ENCODE assay signal across 18 cellular contexts in genomic region chr12:68623984-68624383, GRCh38. TPM values are rescaled to one million over a fixed set of nuclear protein-coding genes. Genes with fewer than 3 reads are reported as not detected.
DNase-seq lines count a peak whose midpoint lies in the region; ATAC-seq, FAIRE-seq and TF ChIP-seq lines count a peak whose summit lies in the region.
"Had no signal": no experiment of that assay in that cellular context is flagged by ENCODE, and none has a peak within 500 bp of the region (broad histone marks: within the 10 kb centered on the region; RNA-seq: fewer than 3 reads in every experiment).

No MANE protein-coding gene starts in this region.

- no peaks in the 10 kb centered on the region for H3F3A ChIP-seq in PC-3 (ENCODE audit: low read length, unreplicated experiment)

- H3K4me3 Mint-ChIP-seq in effector memory CD8-positive, alpha-beta T cell, result peak overlapping the region; percentile 71 to 73
- H3K4me3 Mint-ChIP-seq in progenitor cell of endocrine pancreas (ENCODE audit: low read depth), result no peak overlapping the region
- H3K4me3 Mint-ChIP-seq: activated naive CD8-positive, alpha-beta T cell treated with anti-CD3 and anti-CD28 coated beads, Interleukin-2, amount 10 ng/mL, durations not matched to agents 7 days and 5 days had no signal

- H3K27ac ChIP-seq in PC-3 (ENCODE audit: low read length), result no peak overlapping the region
- H3K27ac ChIP-seq: Peyer's patch had no signal

- peaks cover 61 to 85% of the 10 kb centered on the region in 2 donors for H3K4me1 Mint-ChIP-seq in effector memory CD8-positive, alpha-beta T cell (ENCODE audit: low read depth in 2 of 2)
- peaks cover 19% of the 10 kb centered on the region for H3K4me1 Mint-ChIP-seq in progenitor cell of endocrine pancreas (ENCODE audit: low read depth)

- peaks cover 100% of the 10 kb centered on the region for H3K79me2 ChIP-seq in PC-3 (ENCODE audit: low read length)

- no peaks in the 10 kb centered on the region for H3K27me3 ChIP-seq in PC-3 (ENCODE audit: low read length)
- H3K27me3 ChIP-seq: Peyer's patch, spleen had no signal

- POLR2A ChIA-PET in PC-3 (lab: Charles Lee; ENCODE audit: unreplicated experiment), result no interaction called here

- H3K9me3 Mint-ChIP-seq in effector memory CD8-positive, alpha-beta T cell, result peaks cover 0 to 2% of the 10 kb centered on the region in 2 donors
- H3K9me3 Mint-ChIP-seq in progenitor cell of endocrine pancreas (ENCODE audit: low read depth), result peaks cover 13% of the 10 kb centered on the region

- no peak overlapping the region for H3K9ac ChIP-seq in PC-3 (ENCODE audit: low read length)

- BruUV-seq in PC-3 (replicated peaks; lab: Mats Ljungman, UMichigan), result no TSS peak

- no peak for TF ChIP-seq CTCF in PC-3 (conservative IDR thresholded peaks at IDR 0.05; ENCODE audit: low read depth, low read length)
- no peak for TF ChIP-seq CTCF in progenitor cell of endocrine pancreas (IDR thresholded peaks at IDR 0.05; ENCODE audit: unreplicated experiment)

- intact Hi-C loops in PC-3 (cut with micrococcal nuclease), result no loop called here

- H3K27ac Mint-ChIP-seq in effector memory CD8-positive, alpha-beta T cell, result peak overlapping the region; percentile 15 to 93
- peak overlapping the region; percentile 49 for H3K27ac Mint-ChIP-seq in progenitor cell of endocrine pancreas
- H3K27ac Mint-ChIP-seq: activated naive CD8-positive, alpha-beta T cell treated with anti-CD3 and anti-CD28 coated beads, Interleukin-2, amount 10 ng/mL, durations not matched to agents 7 days and 5 days had no signal

- peaks cover 16% of the 10 kb centered on the region; the same call in 1 of the 2 replicates for H3K36me3 ChIP-seq in PC-3 (ENCODE audit: low read depth, low read length)

- H3K4me2 ChIP-seq in PC-3 (ENCODE audit: low read length), result no peak overlapping the region

- no peaks in the 10 kb centered on the region for H3K9me2 ChIP-seq in PC-3 (replicated peaks; ENCODE audit: low read length)

- no peaks in the 10 kb centered on the region for H3K4me1 ChIP-seq in PC-3 (ENCODE audit: insufficient read depth, low read length)

- no peak for ATAC-seq in PC-3
- no peak for ATAC-seq in effector memory CD8-positive, alpha-beta T cell (replicated peaks)

- peaks cover 43% of the 10 kb centered on the region for H4K20me1 ChIP-seq in PC-3 (ENCODE audit: low read length)

- H2AFZ ChIP-seq in PC-3 (ENCODE audit: low read length), result no peak overlapping the region

- no peaks in the 10 kb centered on the region for H3K9me3 ChIP-seq in PC-3 (ENCODE audit: low read length)

- no peaks in the 10 kb centered on the region for H3K27me3 Mint-ChIP-seq in effector memory CD8-positive, alpha-beta T cell
- H3K27me3 Mint-ChIP-seq in progenitor cell of endocrine pancreas, result no peaks in the 10 kb centered on the region
- H3K27me3 Mint-ChIP-seq: activated B cell treated with CpG ODN at 0.5 μM for 24 hours; activated naive CD8-positive, alpha-beta T cell treated with anti-CD3 and anti-CD28 coated beads, Interleukin-2, amount 10 ng/mL, durations not matched to agents 7 days and 5 days; CD4-positive, CD25-positive, alpha-beta regulatory T cell had no signal

- DNase-seq in PC-3, result peak; percentile 32
- DNase-seq in effector memory CD8-positive, alpha-beta T cell, result no peak
- no peak for DNase-seq in progenitor cell of endocrine pancreas (ENCODE audit: low spot score, unreplicated experiment)
- DNase-seq in NCI-H345 treated with DMSO at 0.1 percent for 48 hours (lab: John Stamatoyannopoulos, UW; ENCODE audit: unreplicated experiment), result no peak
- DNase-seq in stimulated activated CD4-positive, alpha-beta T cell treated with anti-CD3 and anti-CD28 coated beads, Interleukin-2, amount 100 ng/mL, for 24 hours, result no peak
- DNase-seq in NCI-H82 (lab: John Stamatoyannopoulos, UW), result no peak
- DNase-seq: activated B cell treated with CpG ODN at 0.5 μM for 24 hours; activated naive CD8-positive, alpha-beta T cell treated with anti-CD3 and anti-CD28 coated beads, Interleukin-2, amount 10 ng/mL, durations not matched to agents 7 days and 5 days; caudate nucleus; CD4-positive, CD25-positive, alpha-beta regulatory T cell; glutamatergic neuron; Kasumi-1; NCI-H1694 treated with DMSO at 0.1 percent for 48 hours; NCI-H524; Peyer's patch; spleen had no signal

- H3K4me3 ChIP-seq in PC-3 (ENCODE audit: low read length), result no peak overlapping the region
- H3K4me3 ChIP-seq: Peyer's patch, spleen had no signal

- CTCF ChIA-PET in PC-3 (lab: Charles Lee), result no interaction called here

- peaks cover 69% of the 10 kb centered on the region for H3K36me3 Mint-ChIP-seq in effector memory CD8-positive, alpha-beta T cell (ENCODE audit: insufficient read depth)
- peaks cover 29% of the 10 kb centered on the region for H3K36me3 Mint-ChIP-seq in progenitor cell of endocrine pancreas (ENCODE audit: insufficient read depth)

- FAIRE-seq in G401.6 (lab: Jason Lieb, UNC), result peak; percentile 13
- FAIRE-seq: keratinocyte had no signal

RNA-seq across cellular contexts. Expression of gene RAP1B, which starts 13.3 kb away (rescaled TPM):
- total RNA-seq in PC-3 (2014; rRNA removed) (98.0 and 103 TPM in 2 replicates), progenitor cell of endocrine pancreas (81.8 and 83.6 TPM in 2 replicates)
